Comparison of ENCODE assay signal across 1 cellular context in genomic region chr7:135715055-135715522, GRCh38.
TF ChIP-seq lines count a peak whose summit lies in the region.

No MANE protein-coding gene starts in this region.

TF ChIP-seq in WTC11, 78 proteins besides CTCF, POLR2A, EP300 and RAD21 (continued from another document):
- TF ChIP-seq USF1 (CRISPR knock-in tag; IDR thresholded peaks at IDR 0.05): no peak
